ENCODE assay signal across 2 cellular contexts in the genomic region with DNA sequence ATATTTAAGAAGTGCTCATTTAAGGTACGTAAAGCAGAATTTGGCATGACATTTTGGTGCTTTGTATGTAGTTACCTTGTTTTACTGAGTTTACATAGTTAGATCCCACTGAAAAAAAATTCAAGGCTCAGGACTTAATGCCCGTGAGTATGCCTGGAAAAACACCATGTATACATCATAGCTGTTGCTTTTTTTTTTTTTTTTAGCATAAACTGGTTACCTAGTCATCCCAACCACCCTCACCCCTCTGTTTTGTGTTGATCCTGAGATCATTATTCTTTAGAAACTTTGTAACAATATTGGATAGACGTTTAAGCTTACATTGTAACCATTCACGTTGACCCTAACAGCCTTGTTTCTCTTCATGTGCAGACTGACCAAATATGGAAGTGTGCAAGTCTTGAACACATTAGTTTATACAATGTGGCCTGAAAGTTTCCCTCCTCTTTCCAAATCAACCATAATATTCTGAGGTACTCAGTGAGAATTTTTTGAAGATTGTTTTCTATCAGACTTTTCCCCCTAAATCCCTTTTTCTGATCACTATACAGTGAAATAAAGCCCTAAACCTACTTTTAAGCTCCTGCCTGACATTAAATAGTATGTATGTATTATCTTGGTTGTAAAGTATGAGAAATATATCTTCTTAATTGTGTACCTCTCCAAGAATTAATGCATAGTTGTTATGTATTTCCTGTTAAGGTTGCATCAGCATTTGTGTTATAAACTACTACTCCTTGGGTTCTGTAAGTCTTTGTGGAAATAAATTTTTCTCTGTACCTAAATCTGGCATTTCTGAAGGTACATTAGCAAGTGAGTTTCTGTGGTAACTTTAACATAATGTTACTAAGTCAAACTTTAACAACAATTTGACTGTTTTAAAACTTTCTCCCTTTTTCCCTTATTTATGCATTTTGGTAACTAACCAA.
TF ChIP-seq lines count a peak whose summit lies in the region.

No MANE protein-coding gene starts in this region.

TF ChIP-seq in IMR-90, 13 proteins besides CTCF, POLR2A, EP300 and RAD21:
- TF ChIP-seq NFE2L2 (IDR thresholded peaks at IDR 0.05; ENCODE audit: low read depth, low read length), result no peak
- TF ChIP-seq CEBPB (IDR thresholded peaks at IDR 0.05; ENCODE audit: low read depth, low read length), result 0 out of 2 replicates have a peak, but pooled peaks have one; percentile 12
TF ChIP-seq in IMR-90: peak in this region for 1.

TF ChIP-seq in K562, 482 proteins besides CTCF, POLR2A, EP300 and RAD21:
- TF ChIP-seq ZNF592 (IDR thresholded peaks at IDR 0.05) (0 out of 2 replicates have a peak, but pooled peaks have one; percentile 38), ZSCAN32 (CRISPR knock-in tag; IDR thresholded peaks at IDR 0.05) (0 out of 2 replicates have a peak, but pooled peaks have one; percentile 19), POLR2H (tag; IDR thresholded peaks at IDR 0.05; ENCODE audit: low read depth) (peak; percentile 50), FOSL1 (tag; conservative IDR thresholded peaks at IDR 0.05) (no peak), NFRKB (IDR thresholded peaks at IDR 0.05; ENCODE audit: low read depth) (peak; percentile 24; the same call in 1 of the 2 replicates), ZNF512 (tag; IDR thresholded peaks at IDR 0.05) (0 out of 2 replicates have a peak, but pooled peaks have one; percentile 14), ZNF639 (CRISPR knock-in tag; conservative IDR thresholded peaks at IDR 0.05 in 1 of 2, IDR thresholded peaks at IDR 0.05 in 1 of 2) (0 out of 4 replicates have a peak, but pooled peaks of 1 of the 2 experiments have one; percentile 19), CEBPB (tag; IDR thresholded peaks at IDR 0.05) (peak; percentile 25; the same call in 1 of the 2 replicates), THRB (CRISPR knock-in tag; conservative IDR thresholded peaks at IDR 0.05) (no peak), SRF (CRISPR knock-in tag; IDR thresholded peaks at IDR 0.05) (peak in 1 of 2 experiments; percentile 92; a peak in 2 of 4 replicates), SMARCC2 (IDR thresholded peaks at IDR 0.05; ENCODE audit: low read depth) (no peak), ZNF384 (IDR thresholded peaks at IDR 0.05; ENCODE audit: low read depth, low read length) (peak; percentile 72), GABPA (tag; conservative IDR thresholded peaks at IDR 0.05; ENCODE audit: low read depth) (peak; percentile 27; the same call in 1 of the 2 replicates), CEBPG (CRISPR knock-in tag; IDR thresholded peaks at IDR 0.05) (no peak), CEBPG (tag; conservative IDR thresholded peaks at IDR 0.05 in 1 of 2, IDR thresholded peaks at IDR 0.05 in 1 of 2) (peak in 1 of 2 experiments; percentile 73; a peak in 2 of 4 replicates), HMBOX1 (IDR thresholded peaks at IDR 0.05) (peak; percentile 30; the same call in 1 of the 2 replicates), ZNF311 (CRISPR knock-in tag; IDR thresholded peaks at IDR 0.05) (no peak), BACH1 (tag; IDR thresholded peaks at IDR 0.05) (peak; percentile 52; the same call in 1 of the 2 replicates)
- TF ChIP-seq, protein P1, sequence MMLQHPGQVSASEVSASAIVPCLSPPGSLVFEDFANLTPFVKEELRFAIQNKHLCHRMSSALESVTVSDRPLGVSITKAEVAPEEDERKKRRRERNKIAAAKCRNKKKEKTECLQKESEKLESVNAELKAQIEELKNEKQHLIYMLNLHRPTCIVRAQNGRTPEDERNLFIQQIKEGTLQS (IDR thresholded peaks at IDR 0.05), result peak; percentile 81
- TF ChIP-seq, protein P1 (CRISPR knock-in tag; conservative IDR thresholded peaks at IDR 0.05), result no peak
- TF ChIP-seq, protein P2, sequence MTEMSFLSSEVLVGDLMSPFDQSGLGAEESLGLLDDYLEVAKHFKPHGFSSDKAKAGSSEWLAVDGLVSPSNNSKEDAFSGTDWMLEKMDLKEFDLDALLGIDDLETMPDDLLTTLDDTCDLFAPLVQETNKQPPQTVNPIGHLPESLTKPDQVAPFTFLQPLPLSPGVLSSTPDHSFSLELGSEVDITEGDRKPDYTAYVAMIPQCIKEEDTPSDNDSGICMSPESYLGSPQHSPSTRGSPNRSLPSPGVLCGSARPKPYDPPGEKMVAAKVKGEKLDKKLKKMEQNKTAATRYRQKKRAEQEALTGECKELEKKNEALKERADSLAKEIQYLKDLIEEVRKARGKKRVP (CRISPR knock-in tag; IDR thresholded peaks at IDR 0.05), result peak; percentile 52; the same call in 1 of the 2 replicates
